ENCODE assay signal across 13 cellular contexts in genomic region chr12:26830358-26830757, GRCh38. TPM values are rescaled to one million over a fixed set of nuclear protein-coding genes. Genes with fewer than 3 reads are reported as not detected.
DNase-seq lines count a peak whose midpoint lies in the region; ATAC-seq and TF ChIP-seq lines count a peak whose summit lies in the region.
"Had no signal": no experiment of that assay in that cellular context is flagged by ENCODE, and none has a peak within 500 bp of the region (broad histone marks: within the 10 kb centered on the region; RNA-seq: fewer than 3 reads in every experiment).

No MANE protein-coding gene starts in this region.

- CTCF ChIA-PET in activated CD4-positive, alpha-beta T cell treated with anti-CD3 and anti-CD28 coated beads, Interleukin-2, amount 10 ng/mL, durations not matched to agents 7 days and 5 days (lab: Charles Lee) = interaction anchor here (0.5 to 2.8 kb wide), 3 partner anchors 9 to 184 kb away, joined by 3 to 9 read pairs (median 4); partner anchors contain the start of gene TM7SF3

- peaks cover 50% of the 10 kb centered on the region for H3K4me1 Mint-ChIP-seq in activated CD4-positive, alpha-beta T cell treated with anti-CD3 and anti-CD28 coated beads, Interleukin-2, amount 10 ng/mL, durations not matched to agents 7 days and 5 days
- H3K4me1 Mint-ChIP-seq in stimulated activated effector memory CD8-positive, alpha-beta T cell treated with anti-CD3 and anti-CD28 coated beads, Interleukin-12 subunit alpha, Interleukin-12 subunit beta, amount 100 ng/mL, for 72 hours = peaks cover 66% of the 10 kb centered on the region

- H3K36me3 ChIP-seq in SU-DHL-6 (ENCODE audit: low read length) (no peaks in the 10 kb centered on the region), duodenal mucosa (ENCODE audit: control insufficient read depth in 1 of 2, insufficient read depth in 2 of 2, low read length in 2 of 2) (no peaks in the 10 kb centered on the region)
- H3K36me3 ChIP-seq: lower lobe of right lung had no signal

- no peak overlapping the region for H3K27ac Mint-ChIP-seq in activated CD4-positive, alpha-beta T cell treated with anti-CD3 and anti-CD28 coated beads, Interleukin-2, amount 10 ng/mL, durations not matched to agents 7 days and 5 days
- H3K27ac Mint-ChIP-seq in stimulated activated effector memory CD8-positive, alpha-beta T cell treated with anti-CD3 and anti-CD28 coated beads, Interleukin-12 subunit alpha, Interleukin-12 subunit beta, amount 100 ng/mL, for 72 hours = peak overlapping the region; percentile 48

- no peaks in the 10 kb centered on the region for H3K9me3 Mint-ChIP-seq in activated CD4-positive, alpha-beta T cell treated with anti-CD3 and anti-CD28 coated beads, Interleukin-2, amount 10 ng/mL, durations not matched to agents 7 days and 5 days
- no peaks in the 10 kb centered on the region for H3K9me3 Mint-ChIP-seq in stimulated activated effector memory CD8-positive, alpha-beta T cell treated with anti-CD3 and anti-CD28 coated beads, Interleukin-12 subunit alpha, Interleukin-12 subunit beta, amount 100 ng/mL, for 72 hours

- peaks cover 16 to 20% of the 10 kb centered on the region in 2 donors for H3K4me1 ChIP-seq in duodenal mucosa (ENCODE audit: control insufficient read depth in 1 of 2, insufficient read depth in 2 of 2, low read length in 2 of 2)

- no peak for TF ChIP-seq CTCF in SU-DHL-6 (IDR thresholded peaks at IDR 0.05; ENCODE audit: insufficient read depth, low read length, poor library complexity, severe bottlenecking)

- H3K9ac ChIP-seq in SU-DHL-6 (ENCODE audit: low read length) (no peak overlapping the region), duodenal mucosa (ENCODE audit: low read depth in 1 of 2, low read length in 2 of 2) (no peak overlapping the region)

- no peaks in the 10 kb centered on the region for H3K79me2 ChIP-seq in SU-DHL-6 (ENCODE audit: insufficient read depth, low read length)

- no peak for ATAC-seq in stimulated activated effector memory CD8-positive, alpha-beta T cell treated with anti-CD3 and anti-CD28 coated beads, Interleukin-12 subunit alpha, Interleukin-12 subunit beta, amount 100 ng/mL, for 72 hours
- ATAC-seq: activated CD4-positive, CD25-positive, alpha-beta regulatory T cell treated with anti-CD3 and anti-CD28 coated beads, Interleukin-2, amount 50 U/mL, for 24 hours; activated naive CD4-positive, alpha-beta T cell treated with anti-CD3 and anti-CD28 coated beads, Interleukin-2, amount 50 U/mL, for 72 hours; lower lobe of right lung had no signal

- H3K4me3 Mint-ChIP-seq in activated CD4-positive, alpha-beta T cell treated with anti-CD3 and anti-CD28 coated beads, Interleukin-2, amount 10 ng/mL, durations not matched to agents 7 days and 5 days = peak overlapping the region; percentile 68
- peak overlapping the region; percentile 90 for H3K4me3 Mint-ChIP-seq in stimulated activated effector memory CD8-positive, alpha-beta T cell treated with anti-CD3 and anti-CD28 coated beads, Interleukin-12 subunit alpha, Interleukin-12 subunit beta, amount 100 ng/mL, for 72 hours

- H3K4me2 ChIP-seq in SU-DHL-6 (ENCODE audit: low read depth, low read length, poor library complexity, severe bottlenecking) = peak overlapping the region; percentile 25

- POLR2A ChIA-PET in activated CD4-positive, alpha-beta T cell treated with anti-CD3 and anti-CD28 coated beads, Interleukin-2, amount 10 ng/mL, durations not matched to agents 7 days and 5 days (lab: Charles Lee) = no interaction called here

- H3K27me3 Mint-ChIP-seq in activated CD4-positive, alpha-beta T cell treated with anti-CD3 and anti-CD28 coated beads, Interleukin-2, amount 10 ng/mL, durations not matched to agents 7 days and 5 days = no peaks in the 10 kb centered on the region

- peaks cover 16% of the 10 kb centered on the region for H3K36me3 Mint-ChIP-seq in activated CD4-positive, alpha-beta T cell treated with anti-CD3 and anti-CD28 coated beads, Interleukin-2, amount 10 ng/mL, durations not matched to agents 7 days and 5 days (ENCODE audit: low read depth)
- H3K36me3 Mint-ChIP-seq in stimulated activated effector memory CD8-positive, alpha-beta T cell treated with anti-CD3 and anti-CD28 coated beads, Interleukin-12 subunit alpha, Interleukin-12 subunit beta, amount 100 ng/mL, for 72 hours = peaks cover 8% of the 10 kb centered on the region

- H4K20me1 ChIP-seq in SU-DHL-6 (ENCODE audit: low read depth, low read length) = no peaks in the 10 kb centered on the region; the same call in none of the 2 replicates

- H3K4me3 ChIP-seq in SU-DHL-6 (ENCODE audit: insufficient read depth, low read length, poor library complexity, severe bottlenecking) (no peak overlapping the region), duodenal mucosa (ENCODE audit: low read depth in 1 of 2, low read length in 2 of 2) (peak overlapping the region; percentile 13 to 62)

- H3K9me3 ChIP-seq in SU-DHL-6 (ENCODE audit: insufficient read depth, low read length) (no peaks in the 10 kb centered on the region), duodenal mucosa (ENCODE audit: control insufficient read depth in 1 of 2, low read length in 2 of 2) (no peaks in the 10 kb centered on the region)
- H3K9me3 ChIP-seq: lower lobe of right lung had no signal

- no peaks in the 10 kb centered on the region for H3K9me2 ChIP-seq in SU-DHL-6 (replicated peaks; ENCODE audit: insufficient read depth, low read length)

- DNase-seq in activated CD4-positive, alpha-beta T cell treated with anti-CD3 and anti-CD28 coated beads, Interleukin-2, amount 10 ng/mL, durations not matched to agents 7 days and 5 days = no peak
- no peak for DNase-seq in activated CD4-positive, alpha-beta T cell treated with anti-CD3 and anti-CD28 coated beads for 48 hours
- no peak for DNase-seq in stimulated activated effector memory CD8-positive, alpha-beta T cell treated with anti-CD3 and anti-CD28 coated beads, Interleukin-12 subunit alpha, Interleukin-12 subunit beta, amount 100 ng/mL, for 72 hours (ENCODE audit: low spot score in 2 of 2)
- no peak for DNase-seq in NCI-H1092 treated with DMSO at 0.1 percent for 48 hours (lab: John Stamatoyannopoulos, UW)
- no peak for DNase-seq in RPMI8226
- no peak for DNase-seq in AG08396 (ENCODE audit: low spot score)
- DNase-seq: effector memory CD4-positive, alpha-beta T cell; lower lobe of right lung; SHP77 treated with DMSO at 0.1 percent for 48 hours had no signal

- no peak overlapping the region for H2AFZ ChIP-seq in SU-DHL-6 (ENCODE audit: low read depth, low read length, severe bottlenecking)

- H3K27me3 ChIP-seq in SU-DHL-6 (ENCODE audit: low read length) = no peaks in the 10 kb centered on the region
- no peaks in the 10 kb centered on the region for H3K27me3 ChIP-seq in duodenal mucosa (ENCODE audit: control insufficient read depth in 1 of 2, insufficient read depth in 2 of 2, low read length in 2 of 2)

- peaks cover 9% of the 10 kb centered on the region; the same call in 1 of the 2 replicates for H3F3A ChIP-seq in SU-DHL-6 (ENCODE audit: insufficient read depth)

- H3K27ac ChIP-seq in SU-DHL-6 (ENCODE audit: low read depth, low read length) = no peak overlapping the region
- no peak overlapping the region for H3K27ac ChIP-seq in duodenal mucosa (ENCODE audit: low read depth, low read length)
- H3K27ac ChIP-seq: lower lobe of right lung had no signal

RNA-seq across cellular contexts. Expression of gene ITPR2, which starts 2.6 kb away (rescaled TPM):
- 10 to 100 TPM; 40.3 to 40.5 TPM for total RNA-seq in activated CD4-positive, alpha-beta T cell treated with anti-CD3 and anti-CD28 coated beads, Interleukin-2, amount 10 ng/mL, durations not matched to agents 7 days and 5 days
